Comparison of ENCODE assay signal across 27 cellular contexts in genomic region chr5:7894439-7894838, GRCh38. TPM values are rescaled to one million over a fixed set of nuclear protein-coding genes. Genes with fewer than 3 reads are reported as not detected.
DNase-seq lines count a peak whose midpoint lies in the region; ATAC-seq, FAIRE-seq and TF ChIP-seq lines count a peak whose summit lies in the region.
"Had no signal": no experiment of that assay in that cellular context is flagged by ENCODE, and none has a peak within 500 bp of the region (broad histone marks: within the 10 kb centered on the region; RNA-seq: fewer than 3 reads in every experiment).

No MANE protein-coding gene starts in this region.

- no peaks in the 10 kb centered on the region for H3K27me3 Mint-ChIP-seq in activated T-cell treated with anti-CD3 and anti-CD28 coated beads, Interleukin-2, amount 50 U/mL, for 24 hours
- no peaks in the 10 kb centered on the region for H3K27me3 Mint-ChIP-seq in activated T-cell treated with anti-CD3 and anti-CD28 coated beads, Interleukin-2, amount 50 U/mL, for 72 hours (ENCODE audit: low read depth)
- H3K27me3 Mint-ChIP-seq in progenitor cell of endocrine pancreas = no peaks in the 10 kb centered on the region
- no peaks in the 10 kb centered on the region for H3K27me3 Mint-ChIP-seq in CD4-positive, alpha-beta memory T cell
- H3K27me3 Mint-ChIP-seq: activated B cell treated with CpG ODN at 0.5 μM for 24 hours; activated naive CD8-positive, alpha-beta T cell; IgD-negative memory B cell had no signal

- no peak for TF ChIP-seq CTCF in progenitor cell of endocrine pancreas (IDR thresholded peaks at IDR 0.05; ENCODE audit: unreplicated experiment)

- peaks cover 79% of the 10 kb centered on the region for H3K36me3 ChIP-seq in CD4-positive, alpha-beta memory T cell (ENCODE audit: insufficient read depth, low read length)

- no peak overlapping the region for H3K27ac ChIP-seq in CD4-positive, alpha-beta memory T cell (ENCODE audit: low read depth, low read length)
- H3K27ac ChIP-seq: parathyroid adenoma, right lobe of liver, SK-N-MC, upper lobe of right lung had no signal

- peaks cover 6% of the 10 kb centered on the region for H3K4me1 ChIP-seq in CD4-positive, alpha-beta memory T cell (ENCODE audit: insufficient read depth, low read length)
- H3K4me1 ChIP-seq: Caco-2, parathyroid adenoma, right lobe of liver, upper lobe of right lung had no signal

- CTCF ChIA-PET in CD4-positive, alpha-beta memory T cell (lab: Charles Lee; ENCODE audit: partially characterized antibody) = no interaction called here

- H3K4me1 Mint-ChIP-seq in activated T-cell treated with anti-CD3 and anti-CD28 coated beads, Interleukin-2, amount 50 U/mL, for 24 hours (ENCODE audit: low read depth) = peaks cover 18% of the 10 kb centered on the region
- H3K4me1 Mint-ChIP-seq in activated T-cell treated with anti-CD3 and anti-CD28 coated beads, Interleukin-2, amount 50 U/mL, for 72 hours (ENCODE audit: low read depth) = peaks cover 25% of the 10 kb centered on the region
- H3K4me1 Mint-ChIP-seq in progenitor cell of endocrine pancreas (ENCODE audit: low read depth) = no peaks in the 10 kb centered on the region
- peaks cover 0 to 9% (median 1%) of the 10 kb centered on the region in 4 donors for H3K4me1 Mint-ChIP-seq in CD4-positive, alpha-beta memory T cell

- intact Hi-C loops in CD4-positive, alpha-beta memory T cell (cut with micrococcal nuclease) = no loop called here

- no peaks in the 10 kb centered on the region for H3K9me3 Mint-ChIP-seq in activated T-cell treated with anti-CD3 and anti-CD28 coated beads, Interleukin-2, amount 50 U/mL, for 24 hours
- H3K9me3 Mint-ChIP-seq in activated T-cell treated with anti-CD3 and anti-CD28 coated beads, Interleukin-2, amount 50 U/mL, for 72 hours = no peaks in the 10 kb centered on the region
- no peaks in the 10 kb centered on the region for H3K9me3 Mint-ChIP-seq in progenitor cell of endocrine pancreas (ENCODE audit: low read depth)
- H3K9me3 Mint-ChIP-seq in CD4-positive, alpha-beta memory T cell = no peaks in the 10 kb centered on the region
- H3K9me3 Mint-ChIP-seq: activated B cell treated with CpG ODN at 0.5 μM for 24 hours, IgD-negative memory B cell had no signal

- no peak for DNase-seq in activated T-cell treated with anti-CD3 and anti-CD28 coated beads, Interleukin-2, amount 50 U/mL, for 24 hours
- no peak for DNase-seq in activated T-cell treated with anti-CD3 and anti-CD28 coated beads, Interleukin-2, amount 50 U/mL, for 72 hours
- DNase-seq in HTR-8/SVneo (ENCODE audit: insufficient read length, low spot score) (no peak), progenitor cell of endocrine pancreas (ENCODE audit: low spot score, unreplicated experiment) (no peak), GM19239 (ENCODE audit: insufficient read length, low spot score) (no peak)
- no peak for DNase-seq in CD4-positive, alpha-beta memory T cell
- DNase-seq: activated B cell treated with CpG ODN at 0.5 μM for 24 hours; activated T-cell treated with anti-CD3 and anti-CD28 coated beads, Interleukin-2, amount 50 U/mL, for 48 hours; Caco-2; hippocampal formation; left ventricle myocardium superior; MG63; NCI-H146; NCI-H2171; NCI-H524 treated with DMSO at 0.1 percent for 48 hours; right lobe of liver; upper lobe of right lung had no signal

- peak; percentile 51 for FAIRE-seq in HTR-8/SVneo (lab: Jason Lieb, UNC)
- no peak for FAIRE-seq in GM19239 (lab: Jason Lieb, UNC)
- FAIRE-seq: H1 had no signal

- no peak overlapping the region for H3K4me3 ChIP-seq in CD4-positive, alpha-beta memory T cell (ENCODE audit: low read length in 2 of 2)
- H3K4me3 ChIP-seq: MG63, right lobe of liver, SK-N-MC, upper lobe of right lung had no signal

- H3K27ac Mint-ChIP-seq in activated T-cell treated with anti-CD3 and anti-CD28 coated beads, Interleukin-2, amount 50 U/mL, for 24 hours = peak overlapping the region; percentile 67
- no peak overlapping the region for H3K27ac Mint-ChIP-seq in activated T-cell treated with anti-CD3 and anti-CD28 coated beads, Interleukin-2, amount 50 U/mL, for 72 hours
- H3K27ac Mint-ChIP-seq in progenitor cell of endocrine pancreas = peak overlapping the region; percentile 7
- peak overlapping the region in 1 of 7 donors; percentile 21 for H3K27ac Mint-ChIP-seq in CD4-positive, alpha-beta memory T cell
- H3K27ac Mint-ChIP-seq: activated B cell treated with CpG ODN at 0.5 μM for 24 hours; activated naive CD8-positive, alpha-beta T cell had no signal

- POLR2A ChIA-PET in CD4-positive, alpha-beta memory T cell (lab: Charles Lee; ENCODE audit: partially characterized antibody) = no interaction called here

- no peaks in the 10 kb centered on the region for H3K9me3 ChIP-seq in CD4-positive, alpha-beta memory T cell (ENCODE audit: control insufficient read depth in 1 of 2, low read length in 2 of 2)
- H3K9me3 ChIP-seq: Caco-2, MG63, right lobe of liver, upper lobe of right lung had no signal

- H3K4me3 Mint-ChIP-seq in activated T-cell treated with anti-CD3 and anti-CD28 coated beads, Interleukin-2, amount 50 U/mL, for 24 hours = no peak overlapping the region
- H3K4me3 Mint-ChIP-seq in activated T-cell treated with anti-CD3 and anti-CD28 coated beads, Interleukin-2, amount 50 U/mL, for 72 hours = peak overlapping the region in 1 of 2 donors; percentile 29
- no peak overlapping the region for H3K4me3 Mint-ChIP-seq in progenitor cell of endocrine pancreas (ENCODE audit: low read depth)
- no peak overlapping the region for H3K4me3 Mint-ChIP-seq in CD4-positive, alpha-beta memory T cell
- H3K4me3 Mint-ChIP-seq: activated B cell treated with CpG ODN at 0.5 μM for 24 hours; activated naive CD8-positive, alpha-beta T cell; IgD-negative memory B cell had no signal

- peaks cover 97% of the 10 kb centered on the region for H3K36me3 Mint-ChIP-seq in activated T-cell treated with anti-CD3 and anti-CD28 coated beads, Interleukin-2, amount 50 U/mL, for 24 hours (ENCODE audit: low read depth)
- H3K36me3 Mint-ChIP-seq in activated T-cell treated with anti-CD3 and anti-CD28 coated beads, Interleukin-2, amount 50 U/mL, for 72 hours (ENCODE audit: insufficient read depth in 2 of 2) = peaks cover 16 to 61% of the 10 kb centered on the region in 2 donors
- peaks cover 50% of the 10 kb centered on the region for H3K36me3 Mint-ChIP-seq in progenitor cell of endocrine pancreas (ENCODE audit: insufficient read depth)
- H3K36me3 Mint-ChIP-seq in CD4-positive, alpha-beta memory T cell = peaks cover 80 to 84% of the 10 kb centered on the region in 2 donors

- no peaks in the 10 kb centered on the region for H3K27me3 ChIP-seq in CD4-positive, alpha-beta memory T cell (ENCODE audit: insufficient read depth, low read length)
- H3K27me3 ChIP-seq: MG63, right lobe of liver, upper lobe of right lung had no signal

- no peak for ATAC-seq in activated T-cell treated with anti-CD3 and anti-CD28 coated beads, Interleukin-2, amount 50 U/mL, for 72 hours (replicated peaks in 1 of 2)
- ATAC-seq in GM21381 (IDR thresholded peaks at IDR 0.05; ENCODE audit: unreplicated experiment) (peak; percentile 6), GM21515 (IDR thresholded peaks at IDR 0.05; ENCODE audit: unreplicated experiment) (no peak)
- ATAC-seq: left ventricle myocardium superior, right lobe of liver, upper lobe of right lung had no signal

RNA-seq across cellular contexts. Expression of gene MTRR, which starts 25.5 kb away (rescaled TPM):
- total RNA-seq in activated T-cell treated with anti-CD3 and anti-CD28 coated beads, Interleukin-2, amount 50 U/mL, for 72 hours = 10 to 100 TPM; 65.0 to 67.6 TPM
- total RNA-seq in progenitor cell of endocrine pancreas = 49.0 and 49.3 TPM in 2 replicates
- total RNA-seq in CD4-positive, alpha-beta memory T cell = 100 to 1,000 TPM in 1 of 2 experiments, 10 to 100 TPM in 1; 97.1 to 107 TPM
- 100 to 1,000 TPM in 1 of 2 donors, 10 to 100 TPM in 1; 50.9 to 117 TPM for polyA plus RNA-seq in CD4-positive, alpha-beta memory T cell

RNA-seq across cellular contexts. Expression of gene FASTKD3, which starts 25.6 kb away (rescaled TPM):
- total RNA-seq in activated T-cell treated with anti-CD3 and anti-CD28 coated beads, Interleukin-2, amount 50 U/mL, for 72 hours = 10 to 100 TPM in 1 of 2 donors, 1 to 10 TPM in 1; 8.5 to 12.3 TPM
- 9.4 and 11.1 TPM in 2 replicates for total RNA-seq in progenitor cell of endocrine pancreas
- total RNA-seq in CD4-positive, alpha-beta memory T cell = 10 to 100 TPM; 11.3 to 14.0 TPM
- 10 to 100 TPM; 11.1 to 17.6 TPM for polyA plus RNA-seq in CD4-positive, alpha-beta memory T cell

RNA-seq across cellular contexts. Expression of gene CFAP90, which starts 43.5 kb away (rescaled TPM):
- total RNA-seq in activated T-cell treated with anti-CD3 and anti-CD28 coated beads, Interleukin-2, amount 50 U/mL, for 72 hours = not detected
- 2.1 and 2.8 TPM in 2 replicates for total RNA-seq in progenitor cell of endocrine pancreas
- not detected for total RNA-seq in CD4-positive, alpha-beta memory T cell
- not detected for polyA plus RNA-seq in CD4-positive, alpha-beta memory T cell
- total RNA-seq: activated B cell treated with CpG ODN at 0.5 μM for 24 hours, epithelial cell of proximal tubule, fibroblast of villous mesenchyme, left ventricle myocardium superior, RPMI7951 had no signal
- polyA plus RNA-seq: IgD-negative memory B cell had no signal
